11 cellular contexts compared by ENCODE assay signal in the genomic region with DNA sequence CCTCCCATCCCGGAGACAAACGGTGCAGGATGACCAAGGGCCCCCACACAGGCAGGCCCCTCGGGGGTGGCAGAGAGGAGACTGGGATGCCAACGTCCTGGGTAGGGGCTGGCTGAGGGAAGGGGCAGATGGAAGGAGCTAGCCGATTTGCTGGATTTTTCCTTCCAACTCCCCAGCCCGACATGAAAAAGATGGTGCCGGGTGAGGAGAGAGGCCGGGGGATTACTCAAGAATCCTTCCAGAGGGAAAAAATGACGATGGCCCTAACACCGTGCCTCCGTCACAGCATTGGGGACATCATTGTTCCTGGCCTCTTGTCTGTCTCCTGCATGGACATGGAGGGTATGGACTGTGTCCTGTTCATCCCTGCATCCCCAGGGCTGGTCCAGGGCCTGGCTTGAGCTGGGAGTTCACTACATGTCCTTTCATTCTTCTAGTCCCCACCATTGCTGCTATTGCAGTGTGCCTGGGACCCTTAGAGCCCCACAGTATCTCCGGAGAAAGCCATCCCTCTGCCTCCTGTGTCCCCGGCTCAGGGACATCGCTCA.
DNase-seq lines count a peak whose midpoint lies in the region; ATAC-seq, FAIRE-seq and TF ChIP-seq lines count a peak whose summit lies in the region.
"Had no signal": no experiment of that assay in that cellular context is flagged by ENCODE, and none has a peak within 500 bp of the region (broad histone marks: within the 10 kb centered on the region; RNA-seq: fewer than 3 reads in every experiment).

No MANE protein-coding gene starts in this region.

- H3K9me3 ChIP-seq in H1 (ENCODE audit: insufficient read depth in 2 of 2, low read depth in 1 of 2, low read length in 1 of 2) = peaks cover 4 to 12% of the 10 kb centered on the region in 2 experiments; a peak in 3 of 4 replicates
- H3K9me3 ChIP-seq in gastrocnemius medialis = no peaks in the 10 kb centered on the region
- H3K9me3 ChIP-seq: colonic mucosa had no signal

- H3K9ac ChIP-seq in H1 (replicated peaks in 1 of 4; ENCODE audit: extremely low read depth in 1 of 4, low read depth in 3 of 4, low read length in 3 of 4) = no peak overlapping the region

- H3K4me1 Mint-ChIP-seq in activated CD4-positive, alpha-beta T cell treated with anti-CD3 and anti-CD28 coated beads, Interleukin-2, amount 10 ng/mL, durations not matched to agents 7 days and 5 days = peaks cover 20% of the 10 kb centered on the region

- H3K4me3 Mint-ChIP-seq in activated CD4-positive, alpha-beta T cell treated with anti-CD3 and anti-CD28 coated beads, Interleukin-2, amount 10 ng/mL, durations not matched to agents 7 days and 5 days = no peak overlapping the region

- no peak for DNase-seq in activated CD4-positive, alpha-beta T cell treated with anti-CD3 and anti-CD28 coated beads, Interleukin-2, amount 10 ng/mL, durations not matched to agents 7 days and 5 days
- DNase-seq in activated CD4-positive, alpha-beta T cell treated with anti-CD3 and anti-CD28 coated beads, Interleukin-2, amount 50 U/mL, for 48 hours = no peak
- DNase-seq in H1 (ENCODE audit: low read depth in 1 of 2, low spot score in 2 of 2) (no peak), posterior vena cava (ENCODE audit: low spot score) (peak; percentile 61), HuH-7 (ENCODE audit: low spot score) (no peak), gastrocnemius medialis (no peak)

- POLR2A ChIA-PET in activated CD4-positive, alpha-beta T cell treated with anti-CD3 and anti-CD28 coated beads, Interleukin-2, amount 10 ng/mL, durations not matched to agents 7 days and 5 days (lab: Charles Lee) = no interaction called here
- POLR2A ChIA-PET in H1 (lab: Charles Lee; ENCODE audit: partially characterized antibody) = interaction anchor here (1.0 to 1.3 kb wide), 2 partner anchors 204 to 211 kb away, joined by 3 to 4 read pairs; no protein-coding TSS in a partner anchor

- no peak overlapping the region; the same call in 1 of the 2 replicates for H4K8ac ChIP-seq in H1 (ENCODE audit: extremely low read depth, insufficient read depth, low read length)

- no peaks in the 10 kb centered on the region for H3K79me1 ChIP-seq in H1 (ENCODE audit: low read depth, low read length)

- no peak overlapping the region for H2BK5ac ChIP-seq in H1 (ENCODE audit: low read depth, low read length)

- no peak overlapping the region for H3K14ac ChIP-seq in H1 (ENCODE audit: insufficient read length)

- no peak overlapping the region for H3K4me3 ChIP-seq in H1 (ENCODE audit: extremely low read depth in 1 of 4, insufficient read depth in 2 of 4, low read depth in 3 of 4, low read length in 4 of 4)
- no peak overlapping the region for H3K4me3 ChIP-seq in gastrocnemius medialis
- H3K4me3 ChIP-seq: colonic mucosa, skin epidermis, tibial nerve had no signal

- TF ChIP-seq RAD21 in H1 (IDR thresholded peaks at IDR 0.05 in 1 of 2, conservative IDR thresholded peaks at IDR 0.05 in 1 of 2; ENCODE audit: low read depth in 2 of 2, low read length in 2 of 2) = no peak

- no peak overlapping the region for H4K5ac ChIP-seq in H1 (ENCODE audit: insufficient read length, low read depth, low read length)

- H3K56ac ChIP-seq in H1 (replicated peaks; ENCODE audit: insufficient read length, low read depth, low read length) = no peak overlapping the region

- no peaks in the 10 kb centered on the region; the same call in 1 of the 2 replicates for H3K23me2 ChIP-seq in H1 (ENCODE audit: low read depth, low read length)

- H4K20me1 ChIP-seq in H1 (replicated peaks in 1 of 2; ENCODE audit: control insufficient read depth in 1 of 2, insufficient read depth in 2 of 2, low read length in 2 of 2) = no peaks in the 10 kb centered on the region

- no peak for TF ChIP-seq EP300 in H1 (IDR thresholded peaks at IDR 0.05; ENCODE audit: borderline replicate concordance in 1 of 2, low read depth in 2 of 2, low read length in 2 of 2)

- FAIRE-seq in H1 (lab: Jason Lieb, UNC) = no peak

- in situ Hi-C loops in gastrocnemius medialis (cut with MboI; ENCODE audit: low sequenced_read_pairs in 4 of 4) = loop anchor here (5.0 to 10.0 kb wide), 3 partner anchors 102 to 260 kb away; no protein-coding TSS in a partner anchor

- H3K79me2 ChIP-seq in H1 (ENCODE audit: control insufficient read depth in 1 of 2, insufficient read depth in 2 of 2, low read length in 2 of 2) = no peaks in the 10 kb centered on the region

- peak overlapping the region; percentile 41; the same call in 1 of the 2 replicates for H2BK12ac ChIP-seq in H1 (ENCODE audit: low read depth, low read length)

- H3K18ac ChIP-seq in H1 (ENCODE audit: extremely low read depth, low read length) = no peak overlapping the region

- no peak overlapping the region for H4K91ac ChIP-seq in H1 (replicated peaks; ENCODE audit: insufficient read length, low read length)

- no peak overlapping the region for H2BK120ac ChIP-seq in H1 (replicated peaks; ENCODE audit: low read depth, low read length)

- CTCF ChIA-PET in activated CD4-positive, alpha-beta T cell treated with anti-CD3 and anti-CD28 coated beads, Interleukin-2, amount 10 ng/mL, durations not matched to agents 7 days and 5 days (lab: Charles Lee) = interaction anchor here (0.7 to 3.3 kb wide), 26 partner anchors 9 to 301 kb away, joined by 3 to 17 read pairs (median 4); partner anchors contain the start of gene RUFY4
- CTCF ChIA-PET in H1 (lab: Charles Lee; ENCODE audit: partially characterized antibody) = interaction anchor here (0.7 to 30.4 kb wide), 61 partner anchors 10 to 1044 kb away, joined by 3 to 759 read pairs (median 9); partner anchors contain the start of genes RUFY4 and TNS1

- H3K27ac ChIP-seq in H1 (ENCODE audit: low read depth, low read length) (no peak overlapping the region), gastrocnemius medialis (no peak overlapping the region)
- H3K27ac ChIP-seq: colonic mucosa, skin epidermis had no signal

- H2BK15ac ChIP-seq in H1 (ENCODE audit: low read length) = no peak overlapping the region

- intact Hi-C loops in posterior vena cava (cut with DNase I) = loop anchor here (2.0 to 5.0 kb wide), 4 partner anchors 102 to 247 kb away; no protein-coding TSS in a partner anchor
- intact Hi-C loops in gastrocnemius medialis (cut with DNase I; ENCODE audit: low total_unique reads) = loop anchor here (1.0 to 5.0 kb wide), 4 partner anchors 87 to 284 kb away; partner anchors contain the start of gene RUFY4

- H3K27me3 Mint-ChIP-seq in activated CD4-positive, alpha-beta T cell treated with anti-CD3 and anti-CD28 coated beads, Interleukin-2, amount 10 ng/mL, durations not matched to agents 7 days and 5 days = peaks cover 8% of the 10 kb centered on the region

- peaks cover 7% of the 10 kb centered on the region for H3K9me3 Mint-ChIP-seq in activated CD4-positive, alpha-beta T cell treated with anti-CD3 and anti-CD28 coated beads, Interleukin-2, amount 10 ng/mL, durations not matched to agents 7 days and 5 days

- H3K4me1 ChIP-seq in H1 (replicated peaks in 1 of 4; ENCODE audit: control insufficient read depth in 3 of 4, insufficient read depth in 4 of 4, low read length in 3 of 4) (peaks cover 0 to under 1% (median 0%) of the 10 kb centered on the region in 4 experiments; a peak in 1 of 7 replicates), gastrocnemius medialis (peaks cover 8 to 10% of the 10 kb centered on the region in 2 donors)
- H3K4me1 ChIP-seq: colonic mucosa had no signal

- H2AFZ ChIP-seq in H1 (ENCODE audit: low read length) = peak overlapping the region; percentile 94; the same call in 1 of the 2 replicates

- no peak overlapping the region for H2AK5ac ChIP-seq in H1 (ENCODE audit: low read depth, low read length)

- no peak overlapping the region for H2BK20ac ChIP-seq in H1 (ENCODE audit: low read length)

- no peaks in the 10 kb centered on the region for H3K36me3 ChIP-seq in H1 (ENCODE audit: control insufficient read depth in 2 of 4, insufficient read depth in 4 of 4, low read length in 3 of 4)
- H3K36me3 ChIP-seq in gastrocnemius medialis = no peaks in the 10 kb centered on the region
- H3K36me3 ChIP-seq: colonic mucosa had no signal

- WGBS in H1 (ENCODE audit: extremely low coverage in 1 of 2, insufficient coverage in 1 of 2, insufficient read length in 1 of 2, insufficient replicate concordance in 2 of 2, low coverage in 1 of 2, low lambda C conversion rate in 2 of 2, missing lambda C conversion rate in 1 of 2), 2 experiments = 66% methylated on average over 14 of the region's 14 CpGs; no CpG with 5 or more reads in 1 of the 2 experiments

- H3K36me3 Mint-ChIP-seq in activated CD4-positive, alpha-beta T cell treated with anti-CD3 and anti-CD28 coated beads, Interleukin-2, amount 10 ng/mL, durations not matched to agents 7 days and 5 days (ENCODE audit: low read depth) = peaks cover 3% of the 10 kb centered on the region

- peak overlapping the region in 1 of 2 experiments; percentile 34; a peak in 1 of 4 replicates for H3K4me2 ChIP-seq in H1 (ENCODE audit: insufficient read depth in 1 of 2, low read depth in 2 of 2, low read length in 2 of 2)

- H3K4ac ChIP-seq in H1 (replicated peaks; ENCODE audit: insufficient read length, low read depth, low read length) = no peak overlapping the region

- TF ChIP-seq CTCF in H1 (IDR thresholded peaks at IDR 0.05; ENCODE audit: control extremely low read depth in 1 of 3, insufficient read depth in 1 of 3, low read depth in 1 of 3, low read length in 3 of 3) (no peak), gastrocnemius medialis (IDR thresholded peaks at IDR 0.05 in 4 of 5, conservative IDR thresholded peaks at IDR 0.05 in 1 of 5) (no peak)

- no peak overlapping the region for H3K23ac ChIP-seq in H1 (ENCODE audit: insufficient read length)

- peak; percentile 12 for ATAC-seq in HG03342 (IDR thresholded peaks at IDR 0.05; ENCODE audit: unreplicated experiment)
- no peak for ATAC-seq in GM18868 (IDR thresholded peaks at IDR 0.05; ENCODE audit: unreplicated experiment)
- no peak for ATAC-seq in gastrocnemius medialis

- no peak for TF ChIP-seq POLR2A in H1 (IDR thresholded peaks at IDR 0.05; ENCODE audit: control extremely low read depth in 1 of 2, low read depth in 2 of 2, low read length in 2 of 2)
- no peak for TF ChIP-seq POLR2A in gastrocnemius medialis (IDR thresholded peaks at IDR 0.05)

- H3K27me3 ChIP-seq in H1 (replicated peaks in 1 of 4; ENCODE audit: control insufficient read depth in 3 of 4, extremely low read depth in 1 of 4, insufficient read depth in 3 of 4, low read length in 3 of 4) (no peaks in the 10 kb centered on the region; a peak in 1 of 7 replicates), gastrocnemius medialis (no peaks in the 10 kb centered on the region)
- H3K27me3 ChIP-seq: colonic mucosa, tibial nerve had no signal

- peak overlapping the region; percentile 4 for H3K27ac Mint-ChIP-seq in activated CD4-positive, alpha-beta T cell treated with anti-CD3 and anti-CD28 coated beads, Interleukin-2, amount 10 ng/mL, durations not matched to agents 7 days and 5 days

TF ChIP-seq in H1, 55 proteins besides CTCF, POLR2A, EP300 and RAD21 (continues in another document):
- TF ChIP-seq FOSL1 (IDR thresholded peaks at IDR 0.05; ENCODE audit: insufficient read depth, low read depth, low read length) = no peak
- TF ChIP-seq SUZ12 (IDR thresholded peaks at IDR 0.05; ENCODE audit: low read length) = no peak
- no peak for TF ChIP-seq CTBP2 (IDR thresholded peaks at IDR 0.05; ENCODE audit: borderline replicate concordance, insufficient read depth, insufficient read length, low read length)
- no peak for TF ChIP-seq HDAC2 (IDR thresholded peaks at IDR 0.05; ENCODE audit: borderline replicate concordance in 1 of 2, low read depth in 2 of 2, low read length in 2 of 2)
- no peak for TF ChIP-seq CREB1 (IDR thresholded peaks at IDR 0.05)
